Comparison of ENCODE assay signal across 8 cellular contexts in genomic region chr12:59595557-59596231, GRCh38. TPM values are rescaled to one million over a fixed set of nuclear protein-coding genes. Genes with fewer than 3 reads are reported as not detected.
DNase-seq lines count a peak whose midpoint lies in the region; ATAC-seq and TF ChIP-seq lines count a peak whose summit lies in the region.

Gene SLC16A7 (plus strand): TSS chr12:59596029. CDS start chr12:59704802, 108,773 bp downstream.

- H3K9ac ChIP-seq in KMS-11: peak within 1 kb of the TSS; percentile 71

- DNase-seq in DMS53 (lab: John Stamatoyannopoulos, UW) (peak; percentile 95), RPMI7951 (ENCODE audit: low read depth) (peak; percentile 84), fibroblast of mammary gland (ENCODE audit: low read depth) (peak; percentile 86)
- DNase-seq in activated T-helper 1 cell treated with anti-CD3 and anti-CD28 coated beads, Interleukin-2, amount 50 U/mL, for 16 hours (ENCODE audit: low read depth in 1 of 2, low spot score in 1 of 2): peak; percentile 59 to 77
- peak; percentile 68 to 90 (median 79) for DNase-seq in naive thymus-derived CD8-positive, alpha-beta T cell
- DNase-seq in stimulated activated naive B cell treated with anti-CD40 and anti-IgM and Interleukin-4, amounts not matched to agents 10 μg/mL and 1 μg/mL and 100 μg/mL, for 72 hours: peak; percentile 76

- no peaks in the 10 kb centered on the region for H3K36me3 ChIP-seq in KMS-11 (ENCODE audit: insufficient read depth)

- no peaks in the 10 kb centered on the region for H3K27me3 ChIP-seq in KMS-11 (ENCODE audit: insufficient read depth, low read depth)

- H3K27ac ChIP-seq in KMS-11: peak within 1 kb of the TSS; percentile 36

- H3K79me2 ChIP-seq in KMS-11 (ENCODE audit: insufficient read depth, low read depth): no peaks in the 10 kb centered on the region

- TF ChIP-seq CTCF in KMS-11 (conservative IDR thresholded peaks at IDR 0.05; ENCODE audit: low read depth, low read length) (no peak), fibroblast of mammary gland (conservative IDR thresholded peaks at IDR 0.05; ENCODE audit: control insufficient read depth, insufficient read depth, low read depth, low read length) (no peak)

- peaks cover 29 to 58% (median 53%) of the 10 kb centered on the region in 4 donors for H3K4me1 Mint-ChIP-seq in naive thymus-derived CD8-positive, alpha-beta T cell
- peaks cover 22 to 48% of the 10 kb centered on the region in 2 donors for H3K4me1 Mint-ChIP-seq in stimulated activated naive B cell treated with anti-CD40 and anti-IgM and Interleukin-4, amounts not matched to agents 10 μg/mL and 1 μg/mL and 100 μg/mL, for 72 hours

- peak within 1 kb of the TSS; percentile 46 for H3K4me3 ChIP-seq in KMS-11 (IDR thresholded peaks at IDR 0.05; ENCODE audit: insufficient read depth, low read depth, low read length)
- peak within 1 kb of the TSS; percentile 76 for H3K4me3 ChIP-seq in fibroblast of mammary gland (ENCODE audit: control insufficient read depth, low read depth, low read length)

- H3K4me1 ChIP-seq in KMS-11 (ENCODE audit: low read depth, poor library complexity, severe bottlenecking): peaks cover 21% of the 10 kb centered on the region

- peak within 1 kb of the TSS; percentile 92 to 99 (median 97) for H3K27ac Mint-ChIP-seq in naive thymus-derived CD8-positive, alpha-beta T cell
- peak within 1 kb of the TSS; percentile 95 for H3K27ac Mint-ChIP-seq in stimulated activated naive B cell treated with anti-CD40 and anti-IgM and Interleukin-4, amounts not matched to agents 10 μg/mL and 1 μg/mL and 100 μg/mL, for 72 hours

- peak within 1 kb of the TSS; percentile 81 for H3K4me2 ChIP-seq in KMS-11

- H2AFZ ChIP-seq in KMS-11 (ENCODE audit: low read depth): peak within 1 kb of the TSS; percentile 93

- peaks cover 0 to 30% (median 13%) of the 10 kb centered on the region in 3 donors for H3K36me3 Mint-ChIP-seq in naive thymus-derived CD8-positive, alpha-beta T cell
- H3K36me3 Mint-ChIP-seq in stimulated activated naive B cell treated with anti-CD40 and anti-IgM and Interleukin-4, amounts not matched to agents 10 μg/mL and 1 μg/mL and 100 μg/mL, for 72 hours: peaks cover 0 to 1% of the 10 kb centered on the region in 2 donors

- peak within 1 kb of the TSS; percentile 88 to 98 (median 92) for H3K4me3 Mint-ChIP-seq in naive thymus-derived CD8-positive, alpha-beta T cell
- peak within 1 kb of the TSS; percentile 88 to 97 for H3K4me3 Mint-ChIP-seq in stimulated activated naive B cell treated with anti-CD40 and anti-IgM and Interleukin-4, amounts not matched to agents 10 μg/mL and 1 μg/mL and 100 μg/mL, for 72 hours

- H4K20me1 ChIP-seq in KMS-11 (ENCODE audit: insufficient read depth): no peaks in the 10 kb centered on the region

- H3K27me3 Mint-ChIP-seq in naive thymus-derived CD8-positive, alpha-beta T cell: no peaks in the 10 kb centered on the region
- H3K27me3 Mint-ChIP-seq in stimulated activated naive B cell treated with anti-CD40 and anti-IgM and Interleukin-4, amounts not matched to agents 10 μg/mL and 1 μg/mL and 100 μg/mL, for 72 hours: no peaks in the 10 kb centered on the region

- no peaks in the 10 kb centered on the region for H3K9me3 Mint-ChIP-seq in naive thymus-derived CD8-positive, alpha-beta T cell
- no peaks in the 10 kb centered on the region for H3K9me3 Mint-ChIP-seq in stimulated activated naive B cell treated with anti-CD40 and anti-IgM and Interleukin-4, amounts not matched to agents 10 μg/mL and 1 μg/mL and 100 μg/mL, for 72 hours

- POLR2A ChIA-PET in naive thymus-derived CD8-positive, alpha-beta T cell (lab: Charles Lee): interaction anchor here (0.6 to 2.2 kb wide), 5 partner anchors 8 to 46 kb away, joined by 3 to 6 read pairs (median 3); no protein-coding TSS in a partner anchor

- peak; percentile 52 for ATAC-seq in GM21786 (IDR thresholded peaks at IDR 0.05; ENCODE audit: unreplicated experiment)
- peak; percentile 30 to 43 for ATAC-seq in naive thymus-derived CD8-positive, alpha-beta T cell
- peak; percentile 67 to 74 for ATAC-seq in stimulated activated naive B cell treated with anti-CD40 and anti-IgM and Interleukin-4, amounts not matched to agents 10 μg/mL and 1 μg/mL and 100 μg/mL, for 72 hours (replicated peaks)

RNA-seq across cellular contexts. Expression of gene SLC16A7, which starts in this region (rescaled TPM):
- total RNA-seq in RPMI7951 (2014; rRNA removed; shearing (Covaris generic)): 6.8 and 10.9 TPM in 2 replicates
- 10 to 100 TPM; 60.7 to 65.2 TPM for total RNA-seq in naive thymus-derived CD8-positive, alpha-beta T cell
- 10 to 100 TPM; 24.9 to 27.2 (median 27.1) TPM for polyA plus RNA-seq in naive thymus-derived CD8-positive, alpha-beta T cell

Comparison
In these comparisons a context has a peak if more than half of its experiments do, and no peak if none do; other contexts are left out.
1. Peak in every context shown above with its lines: DNase-seq, ATAC-seq, H3K4me3 ChIP-seq and H3K27ac ChIP-seq.